In genomic region chr2:206328979-206329378, GRCh38 we compare ENCODE assay signal across 19 cellular contexts. TPM values are rescaled to one million over a fixed set of nuclear protein-coding genes. Genes with fewer than 3 reads are reported as not detected.
DNase-seq lines count a peak whose midpoint lies in the region; ATAC-seq and TF ChIP-seq lines count a peak whose summit lies in the region.
"Had no signal": no experiment of that assay in that cellular context is flagged by ENCODE, and none has a peak within 500 bp of the region (broad histone marks: within the 10 kb centered on the region; RNA-seq: fewer than 3 reads in every experiment).

No MANE protein-coding gene starts in this region.

- H3K9ac ChIP-seq in HUES64 (ENCODE audit: low read depth, low read length): no peak overlapping the region

- H3K27me3 ChIP-seq in HUES64 (ENCODE audit: insufficient read depth, low read length): no peaks in the 10 kb centered on the region
- H3K27me3 ChIP-seq: SJCRH30 had no signal

- peak overlapping the region; percentile 67; the same call in 1 of the 2 replicates for H3K27ac ChIP-seq in HUES64 (ENCODE audit: low read depth, low read length)
- H3K27ac ChIP-seq: SJCRH30 had no signal

- 7% methylated on average over 1 of the region's 1 CpG for WGBS in HUES64

- no peak for TF ChIP-seq CTCF in neural crest cell (conservative IDR thresholded peaks at IDR 0.05)

- ATAC-seq in GM18519 (IDR thresholded peaks at IDR 0.05; ENCODE audit: low FRiP score, unreplicated experiment): no peak
- ATAC-seq in activated CD8-positive, alpha-beta T cell treated with anti-CD3 and anti-CD28 coated beads, Interleukin-2, amount 10 ng/mL, durations not matched to agents 7 days and 5 days: no peak
- no peak for ATAC-seq in stimulated activated memory B cell treated with anti-CD40 and anti-IgM and Interleukin-4, amounts not matched to agents 10 μg/mL and 1 μg/mL and 100 μg/mL, for 72 hours
- ATAC-seq: HepG2, PC-3 had no signal

- CTCF ChIA-PET in activated CD8-positive, alpha-beta T cell treated with anti-CD3 and anti-CD28 coated beads, Interleukin-2, amount 10 ng/mL, durations not matched to agents 7 days and 5 days (lab: Charles Lee): no interaction called here

- H3K4me3 Mint-ChIP-seq in neural crest cell: peak overlapping the region; percentile 24
- no peak overlapping the region for H3K4me3 Mint-ChIP-seq in activated CD8-positive, alpha-beta T cell treated with anti-CD3 and anti-CD28 coated beads, Interleukin-2, amount 10 ng/mL, durations not matched to agents 7 days and 5 days
- no peak overlapping the region for H3K4me3 Mint-ChIP-seq in stimulated activated memory B cell treated with anti-CD40 and anti-IgM and Interleukin-4, amounts not matched to agents 10 μg/mL and 1 μg/mL and 100 μg/mL, for 72 hours

- peaks cover 3% of the 10 kb centered on the region for H3K9me3 Mint-ChIP-seq in neural crest cell
- H3K9me3 Mint-ChIP-seq in activated CD8-positive, alpha-beta T cell treated with anti-CD3 and anti-CD28 coated beads, Interleukin-2, amount 10 ng/mL, durations not matched to agents 7 days and 5 days (ENCODE audit: insufficient read depth): no peaks in the 10 kb centered on the region
- H3K9me3 Mint-ChIP-seq in stimulated activated memory B cell treated with anti-CD40 and anti-IgM and Interleukin-4, amounts not matched to agents 10 μg/mL and 1 μg/mL and 100 μg/mL, for 72 hours: no peaks in the 10 kb centered on the region

- H3K36me3 Mint-ChIP-seq in neural crest cell (ENCODE audit: low read depth): no peaks in the 10 kb centered on the region
- H3K36me3 Mint-ChIP-seq in activated CD8-positive, alpha-beta T cell treated with anti-CD3 and anti-CD28 coated beads, Interleukin-2, amount 10 ng/mL, durations not matched to agents 7 days and 5 days (ENCODE audit: low read depth): no peaks in the 10 kb centered on the region
- H3K36me3 Mint-ChIP-seq in stimulated activated memory B cell treated with anti-CD40 and anti-IgM and Interleukin-4, amounts not matched to agents 10 μg/mL and 1 μg/mL and 100 μg/mL, for 72 hours: no peaks in the 10 kb centered on the region

- H3K27ac Mint-ChIP-seq in neural crest cell (ENCODE audit: unreplicated experiment): no peak overlapping the region
- H3K27ac Mint-ChIP-seq in activated CD8-positive, alpha-beta T cell treated with anti-CD3 and anti-CD28 coated beads, Interleukin-2, amount 10 ng/mL, durations not matched to agents 7 days and 5 days: no peak overlapping the region
- no peak overlapping the region for H3K27ac Mint-ChIP-seq in stimulated activated memory B cell treated with anti-CD40 and anti-IgM and Interleukin-4, amounts not matched to agents 10 μg/mL and 1 μg/mL and 100 μg/mL, for 72 hours

- no peaks in the 10 kb centered on the region for H3K9me3 ChIP-seq in HUES64 (ENCODE audit: insufficient read depth, low read depth, low read length)
- H3K9me3 ChIP-seq: Caco-2, SJCRH30 had no signal

- no peaks in the 10 kb centered on the region for H3K27me3 Mint-ChIP-seq in neural crest cell (ENCODE audit: low read depth)
- H3K27me3 Mint-ChIP-seq in activated CD8-positive, alpha-beta T cell treated with anti-CD3 and anti-CD28 coated beads, Interleukin-2, amount 10 ng/mL, durations not matched to agents 7 days and 5 days (ENCODE audit: low read depth): peaks cover 2% of the 10 kb centered on the region
- H3K27me3 Mint-ChIP-seq in stimulated activated memory B cell treated with anti-CD40 and anti-IgM and Interleukin-4, amounts not matched to agents 10 μg/mL and 1 μg/mL and 100 μg/mL, for 72 hours: peaks cover 15% of the 10 kb centered on the region

- peaks cover 13% of the 10 kb centered on the region for H3K4me1 ChIP-seq in HUES64 (ENCODE audit: insufficient read depth, low read length)
- H3K4me1 ChIP-seq: Caco-2, SJCRH30 had no signal

- H3K4me3 ChIP-seq in HUES64 (ENCODE audit: low read length): no peak overlapping the region
- H3K4me3 ChIP-seq: SJCRH30 had no signal

- H3K36me3 ChIP-seq in HUES64 (ENCODE audit: insufficient read depth, low read length): no peaks in the 10 kb centered on the region
- H3K36me3 ChIP-seq: SJCRH30 had no signal

- peaks cover 12% of the 10 kb centered on the region for H3K4me1 Mint-ChIP-seq in neural crest cell
- H3K4me1 Mint-ChIP-seq in activated CD8-positive, alpha-beta T cell treated with anti-CD3 and anti-CD28 coated beads, Interleukin-2, amount 10 ng/mL, durations not matched to agents 7 days and 5 days (ENCODE audit: low read depth): no peaks in the 10 kb centered on the region
- H3K4me1 Mint-ChIP-seq in stimulated activated memory B cell treated with anti-CD40 and anti-IgM and Interleukin-4, amounts not matched to agents 10 μg/mL and 1 μg/mL and 100 μg/mL, for 72 hours: no peaks in the 10 kb centered on the region

- DNase-seq in foreskin melanocyte (peak; percentile 43), neural crest cell (ENCODE audit: low read depth, low spot score) (no peak)
- no peak for DNase-seq in activated CD8-positive, alpha-beta T cell treated with anti-CD3 and anti-CD28 coated beads, Interleukin-2, amount 10 ng/mL, durations not matched to agents 7 days and 5 days
- DNase-seq in activated CD4-positive, alpha-beta T cell treated with anti-CD3 and anti-CD28 coated beads, Interleukin-2, amount 50 U/mL, for 1 hour: no peak
- DNase-seq: ACHN, AML-193, Caco-2, DMS53, KG1, NCI-H1436 treated with DMSO at 0.1 percent for 48 hours, NCI-H2081, NCI-H510A, NCI-H774, PC-3 had no signal

- POLR2A ChIA-PET in activated CD8-positive, alpha-beta T cell treated with anti-CD3 and anti-CD28 coated beads, Interleukin-2, amount 10 ng/mL, durations not matched to agents 7 days and 5 days (lab: Charles Lee): no interaction called here

RNA-seq across cellular contexts. Expression of gene ZDBF2, which starts 54.5 kb away (rescaled TPM):
- 8.6 TPM for polyA plus RNA-seq in HUES64 (2013, experiment 1 of 2)
- polyA plus RNA-seq in HUES64 (2013, experiment 2 of 2): 9.6 TPM
- total RNA-seq in neural crest cell: 27.1 and 28.1 TPM in 2 replicates
- 1 to 10 TPM; 3.2 to 4.3 TPM for total RNA-seq in activated CD8-positive, alpha-beta T cell treated with anti-CD3 and anti-CD28 coated beads, Interleukin-2, amount 10 ng/mL, durations not matched to agents 7 days and 5 days
